Comparison of ENCODE assay signal across 30 cellular contexts in the genomic region with DNA sequence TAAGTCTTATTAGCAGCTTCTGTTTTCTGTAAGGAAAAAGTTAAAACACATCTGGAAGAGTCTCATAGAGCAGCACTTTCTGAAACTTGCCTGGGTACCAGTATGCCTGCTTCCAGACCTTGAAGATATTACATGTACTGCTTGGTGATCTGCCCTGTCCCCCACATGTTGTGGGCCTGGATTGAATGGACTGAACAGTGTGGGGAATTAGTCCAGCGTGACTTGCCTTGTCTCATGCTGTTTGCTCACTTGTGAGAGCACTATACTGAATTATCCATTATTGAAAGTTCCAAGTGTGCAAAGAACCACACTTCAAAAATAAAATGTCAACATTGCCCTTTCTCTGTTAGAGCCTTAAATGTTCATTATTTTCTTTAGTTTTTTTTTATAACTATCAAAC. TPM values are rescaled to one million over a fixed set of nuclear protein-coding genes. Genes with fewer than 3 reads are reported as not detected.
DNase-seq lines count a peak whose midpoint lies in the region; ATAC-seq, FAIRE-seq and TF ChIP-seq lines count a peak whose summit lies in the region.
"Had no signal": no experiment of that assay in that cellular context is flagged by ENCODE, and none has a peak within 500 bp of the region (broad histone marks: within the 10 kb centered on the region; RNA-seq: fewer than 3 reads in every experiment).

No MANE protein-coding gene starts in this region.

- RAD21 ChIA-PET in GM12878 (lab: Charles Lee; ENCODE audit: unreplicated experiment), result no interaction called here

- DNase-seq in HFFc6 (no peak), GM12878 (ENCODE audit: low read depth, low spot score) (no peak), HepG2 (ENCODE audit: low spot score) (no peak), NCI-H82 treated with DMSO at 0.1 percent for 48 hours (lab: John Stamatoyannopoulos, UW; ENCODE audit: unreplicated experiment) (no peak), epidermal melanocyte (ENCODE audit: insufficient read length, low spot score) (no peak)
- DNase-seq: activated CD4-positive, alpha-beta T cell treated with anti-CD3 and anti-CD28 coated beads for 4 hours; activated effector memory CD4-positive, alpha-beta T cell treated with Interleukin-2 at 50 U/mL for 16 hours; activated naive CD8-positive, alpha-beta T cell treated with anti-CD3 and anti-CD28 coated beads for 36 hours; activated T-cell treated with anti-CD3 and anti-CD28 coated beads for 4 hours; COR-L47; DMS53; effector memory CD4-positive, alpha-beta T cell; midbrain; naive B cell; NCI-H2029; NCI-H2227 treated with DMSO at 0.1 percent for 48 hours; NCI-H748 treated with DMSO at 0.1 percent for 48 hours; stimulated activated naive CD8-positive, alpha-beta T cell treated with anti-CD3 and anti-CD28 coated beads, Interleukin-15, Interleukin-2, amounts not matched to agents 100 U/mL and 50 U/mL, for 24 hours; T1000 had no signal

- intact Hi-C loops in GM12878 (cut with micrococcal nuclease; ENCODE audit: unreplicated experiment) (no loop called here), HepG2 (cut with micrococcal nuclease; ENCODE audit: unreplicated experiment) (no loop called here)

- TF ChIP-seq RAD21 in GM12878 (IDR thresholded peaks at IDR 0.05; ENCODE audit: insufficient read depth, low read depth, low read length), result no peak
- TF ChIP-seq RAD21 in HepG2 (CRISPR knock-in tag; IDR thresholded peaks at IDR 0.05), result no peak

- WGBS in GM12878 (ENCODE audit: insufficient coverage, insufficient replicate concordance, low lambda C conversion rate, missing lambda C conversion rate), result 100% methylated on average over 1 of the region's 1 CpG
- WGBS in HepG2 (ENCODE audit: low lambda C conversion rate), result 14% methylated on average over 1 of the region's 1 CpG

- peak overlapping the region; percentile 43; the same call in 1 of the 2 replicates for H3K27ac Mint-ChIP-seq in HFFc6
- H3K27ac Mint-ChIP-seq: activated naive CD8-positive, alpha-beta T cell treated with anti-CD3 and anti-CD28 coated beads for 36 hours had no signal

- peaks cover 23% of the 10 kb centered on the region; the same call in 1 of the 2 replicates for H3K36me3 Mint-ChIP-seq in HFFc6 (ENCODE audit: low read depth)

- TF ChIP-seq CTCF in HFFc6 (IDR thresholded peaks at IDR 0.05) (no peak), GM12878 (IDR thresholded peaks at IDR 0.05 in 2 of 3, conservative IDR thresholded peaks at IDR 0.05 in 1 of 3; ENCODE audit: control insufficient read depth in 2 of 3, extremely low read depth in 1 of 3, insufficient read depth in 1 of 3, low read depth in 3 of 3, low read length in 3 of 3) (no peak), HepG2 (CRISPR knock-in tag; IDR thresholded peaks at IDR 0.05) (no peak)

- TF ChIP-seq EP300 in GM12878 (IDR thresholded peaks at IDR 0.05; ENCODE audit: borderline replicate concordance in 1 of 2, control insufficient read depth in 1 of 2, low read depth in 2 of 2, low read length in 2 of 2) (no peak), HepG2 (IDR thresholded peaks at IDR 0.05; ENCODE audit: low read depth in 2 of 2, low read length in 2 of 2) (no peak), HepG2 (CRISPR knock-in tag; IDR thresholded peaks at IDR 0.05; ENCODE audit: borderline replicate concordance) (no peak)

- CTCF ChIA-PET in GM12878 (lab: Yijun Ruan, JAX) (interaction anchor here (1.4 to 3.0 kb wide), 2 partner anchors 15 to 27 kb away, joined by 3 to 18 read pairs; no protein-coding TSS in a partner anchor), HepG2 (lab: Yijun Ruan, JAX; ENCODE audit: low intra/inter-chr PET ratio, low total read pairs) (no interaction called here)

- FAIRE-seq in GM12878 (lab: Jason Lieb, UNC) (no peak), HepG2 (lab: Jason Lieb, UNC) (no peak)
- FAIRE-seq: GM12892, H1, islet of Langerhans had no signal

- H3K36me3 ChIP-seq in GM12878 (ENCODE audit: control insufficient read depth in 2 of 2, insufficient read depth in 2 of 2, low read length in 1 of 2) (no peaks in the 10 kb centered on the region; a peak in 3 of 4 replicates), HepG2 (replicated peaks in 1 of 2; ENCODE audit: control insufficient read depth in 1 of 2, insufficient read depth in 2 of 2, low read length in 2 of 2) (peaks cover 0 to 6% of the 10 kb centered on the region in 2 experiments; a peak in 1 of 5 replicates), subcutaneous abdominal adipose tissue (ENCODE audit: control insufficient read depth in 5 of 5, insufficient read depth in 5 of 5, low read length in 5 of 5) (peaks cover 0 to 20% (median 7%) of the 10 kb centered on the region in 5 donors)

- H3K27ac ChIP-seq in GM12878 (ENCODE audit: control insufficient read depth, insufficient read depth), result no peak overlapping the region
- H3K27ac ChIP-seq in HepG2 (ENCODE audit: extremely low read length, insufficient read depth, low read length), result peak overlapping the region; percentile 83
- peak overlapping the region; percentile 29 for H3K27ac ChIP-seq in subcutaneous abdominal adipose tissue (ENCODE audit: low read depth, low read length)
- H3K27ac ChIP-seq: C4-2B, coronary artery, HL-60, thoracic aorta, VCaP had no signal

- H3K4me3 ChIP-seq in GM12878, result no peak overlapping the region
- peak overlapping the region in 2 of 3 experiments; percentile 31 to 44; a peak in 3 of 6 replicates for H3K4me3 ChIP-seq in HepG2 (replicated peaks in 1 of 3; ENCODE audit: insufficient read depth in 1 of 3, low read depth in 2 of 3, low read length in 3 of 3)
- H3K4me3 ChIP-seq in subcutaneous abdominal adipose tissue (ENCODE audit: low read depth in 1 of 5, low read length in 5 of 5), result no peak overlapping the region
- H3K4me3 ChIP-seq: coronary artery, thoracic aorta, vagina had no signal

- H3K27me3 Mint-ChIP-seq in HFFc6 (ENCODE audit: insufficient read depth), result no peaks in the 10 kb centered on the region
- H3K27me3 Mint-ChIP-seq: naive B cell had no signal

- no peak overlapping the region for H2AFZ ChIP-seq in GM12878 (ENCODE audit: control insufficient read depth, low read depth, low read length)
- H2AFZ ChIP-seq in HepG2 (ENCODE audit: low read length), result no peak overlapping the region

- H3K4me2 ChIP-seq in GM12878 (ENCODE audit: control insufficient read depth, insufficient read depth), result no peak overlapping the region
- H3K4me2 ChIP-seq in HepG2 (ENCODE audit: low read depth, low read length), result peak overlapping the region; percentile 78

- H3K9me3 Mint-ChIP-seq in HFFc6, result no peaks in the 10 kb centered on the region

- H3K4me1 ChIP-seq in GM12878 (ENCODE audit: control insufficient read depth, insufficient read depth, low read length) (no peaks in the 10 kb centered on the region; the same call in 1 of the 2 replicates), HepG2 (ENCODE audit: insufficient read depth, low read length) (peaks cover 86% of the 10 kb centered on the region), subcutaneous abdominal adipose tissue (ENCODE audit: control insufficient read depth in 5 of 5, insufficient read depth in 5 of 5, low read length in 5 of 5) (peaks cover 5 to 45% (median 26%) of the 10 kb centered on the region in 5 donors)

- TF ChIP-seq POLR2A in GM12878 (IDR thresholded peaks at IDR 0.05; ENCODE audit: low read depth, low read length) (no peak), HepG2 (IDR thresholded peaks at IDR 0.05; ENCODE audit: insufficient read depth in 1 of 2, low read depth in 2 of 2, low read length in 2 of 2) (no peak)

- POLR2A ChIA-PET in GM12878 (lab: Charles Lee) (interaction anchor here (0.9 kb wide), 1 partner anchor 13 kb away, joined by 4 read pairs; no protein-coding TSS in a partner anchor), HepG2 (lab: Yijun Ruan, JAX) (interaction anchor here (0.8 to 1.4 kb wide), 3 partner anchors 9 to 37 kb away, joined by 4 to 6 read pairs (median 5); partner anchors contain the start of gene CTNNA1)

- H3K4me3 Mint-ChIP-seq in HFFc6, result no peak overlapping the region
- H3K4me3 Mint-ChIP-seq: activated naive CD8-positive, alpha-beta T cell treated with anti-CD3 and anti-CD28 coated beads for 36 hours; naive B cell had no signal

- SMC1A ChIA-PET in GM12878 (lab: Charles Lee; ENCODE audit: uncharacterized antibody, unreplicated experiment), result interaction anchor here (0.9 to 3.5 kb wide), 5 partner anchors 10 to 27 kb away, joined by 3 to 14 read pairs (median 4); no protein-coding TSS in a partner anchor

- in situ Hi-C loops in GM12878 (cut with MboI), result no loop called here
- in situ Hi-C loops in HepG2 (cut with HindIII; ENCODE audit: extremely low pct_ligation_motif_present, low pct_unique_long_range_greater_than_20kb), result no loop called here

- H3K9me3 ChIP-seq in GM12878 (replicated peaks; ENCODE audit: control insufficient read depth, insufficient read depth, low read length) (no peaks in the 10 kb centered on the region; the same call in 1 of the 3 replicates), HepG2 (ENCODE audit: low read length) (no peaks in the 10 kb centered on the region), subcutaneous abdominal adipose tissue (ENCODE audit: control insufficient read depth in 5 of 5, low read length in 5 of 5) (peaks cover 0 to 3% (median 0%) of the 10 kb centered on the region in 5 donors)
- H3K9me3 ChIP-seq: thoracic aorta, vagina had no signal

- H3K27me3 ChIP-seq in GM12878 (replicated peaks in 1 of 2; ENCODE audit: control insufficient read depth in 2 of 2, insufficient read depth in 2 of 2, low read length in 1 of 2), result no peaks in the 10 kb centered on the region
- no peaks in the 10 kb centered on the region for H3K27me3 ChIP-seq in HepG2 (ENCODE audit: control insufficient read depth in 1 of 2, insufficient read depth in 2 of 2, low read length in 2 of 2)
- no peaks in the 10 kb centered on the region for H3K27me3 ChIP-seq in subcutaneous abdominal adipose tissue (ENCODE audit: control insufficient read depth in 5 of 5, insufficient read depth in 4 of 5, low read length in 5 of 5)
- H3K27me3 ChIP-seq: vagina had no signal

- H3K9ac ChIP-seq in GM12878 (ENCODE audit: control insufficient read depth, insufficient read depth, low read length), result no peak overlapping the region
- H3K9ac ChIP-seq in HepG2 (ENCODE audit: insufficient read depth, low read depth, low read length), result peak overlapping the region; percentile 45; the same call in 1 of the 2 replicates
- H3K9ac ChIP-seq in subcutaneous abdominal adipose tissue (ENCODE audit: low read length in 5 of 5), result no peak overlapping the region

- H3K79me2 ChIP-seq in GM12878 (ENCODE audit: control insufficient read depth, insufficient read depth, low read length), result peaks cover 40% of the 10 kb centered on the region
- peaks cover 86% of the 10 kb centered on the region for H3K79me2 ChIP-seq in HepG2 (ENCODE audit: insufficient read depth, low read length)

- no TSS peak for BruUV-seq in GM12878 (replicated peaks; lab: Mats Ljungman, UMichigan)
- no TSS peak for BruUV-seq in HepG2 (replicated peaks; lab: Mats Ljungman, UMichigan)

- ATAC-seq in GM12878 (peak; percentile 33; the same call in 2 of the 3 replicates), HepG2 (peak; percentile 56), HG03045 (IDR thresholded peaks at IDR 0.05; ENCODE audit: unreplicated experiment) (no peak)
- ATAC-seq: stimulated activated naive CD8-positive, alpha-beta T cell treated with anti-CD3 and anti-CD28 coated beads, Interleukin-15, Interleukin-2, amounts not matched to agents 100 U/mL and 50 U/mL, for 24 hours had no signal

- H3K4me1 Mint-ChIP-seq in HFFc6 (ENCODE audit: low read depth), result peaks cover 54% of the 10 kb centered on the region

- no peaks in the 10 kb centered on the region for H4K20me1 ChIP-seq in GM12878 (ENCODE audit: control insufficient read depth, insufficient read depth)
- H4K20me1 ChIP-seq in HepG2 (ENCODE audit: insufficient read depth, low read length), result peaks cover 56% of the 10 kb centered on the region

RNA-seq across cellular contexts. Expression of gene CTNNA1, which starts 8.9 kb away (rescaled TPM):
- 100 to 1,000 TPM; 282 to 342 (median 292) TPM for total RNA-seq in HFFc6 (2021; fragmentation: NEBNext Ultra II Directional; extraction: Animal tissue kit (Norgen Biotek cat#: 25700))
- total RNA-seq in GM12878 (2013; cell fraction: nucleolus; rRNA removed), result 151 and 155 TPM in 2 replicates
- total RNA-seq in GM12878 (2014; rRNA removed) (91.5 and 101 TPM in 2 replicates), GM12878 (2014; rRNA removed; fragmentation: Illumina TruSeq; extraction: Trizol) (84.9 and 85.4 TPM in 2 replicates), GM12878 (2021) (104 and 109 TPM in 2 replicates), HepG2 (2016; rRNA removed; fragmentation: Illumina TruSeq; extraction: Trizol) (162 and 212 TPM in 2 replicates)
- polyA plus RNA-seq in GM12878 (2011; ENCODE audit: low read depth), result 35.5 TPM
- polyA plus RNA-seq in GM12878 (2011; rRNA removed) (24.5 and 32.6 TPM in 2 replicates), GM12878 (2014; fragmentation: Illumina TruSeq; extraction: Trizol) (85.3 and 88.3 TPM in 2 replicates), GM12878 (2014; fragmentation: Nextera tagmentation; extraction: Ambion mirVana) (10 to 100 TPM; 48.7 to 53.3 TPM), GM12878 (2014; rRNA removed) (62.1 and 65.5 TPM in 2 replicates), GM12878 (2016; fragmentation: Nextera tagmentation; extraction: Ambion mirVana) (10 to 100 TPM; 47.5 to 47.8 TPM), HepG2 (2011; rRNA removed) (66.8 and 72.4 TPM in 2 replicates)
- 50.4 and 52.3 TPM in 2 replicates for polyA plus RNA-seq in GM12878 (2011; cell fraction: cytosol; rRNA removed)
- polyA plus RNA-seq in GM12878 (2011; cell fraction: nucleus; rRNA removed), result 46.6 and 67.1 TPM in 2 replicates
- polyA plus RNA-seq in GM12878 (2012), result 53.1 and 54.1 TPM in 2 replicates
- 41.9 and 53.4 TPM in 2 replicates for polyA minus RNA-seq in GM12878 (2011; rRNA and poly(A)+ RNA removed)
- polyA minus RNA-seq in GM12878 (2011; cell fraction: cytosol; rRNA and poly(A)+ RNA removed), result 46.5 and 59.8 TPM in 2 replicates
- polyA minus RNA-seq in GM12878 (2011; cell fraction: nucleus; rRNA and poly(A)+ RNA removed), result 19.9 and 35.6 TPM in 2 replicates
- total RNA-seq in HepG2 (2016; cell fraction: cytosol; rRNA removed; fragmentation: Illumina TruSeq; extraction: Trizol; ENCODE audit: low read depth), result 34.3 and 40.0 TPM in 2 replicates
- total RNA-seq in HepG2 (2016; cell fraction: insoluble cytoplasmic fraction; rRNA removed; fragmentation: Illumina TruSeq; extraction: Trizol), result 166 and 189 TPM in 2 replicates
- 32.3 and 34.9 TPM in 2 replicates for total RNA-seq in HepG2 (2016; cell fraction: membrane; rRNA removed; fragmentation: Illumina TruSeq; extraction: Trizol)
- total RNA-seq in HepG2 (2016; cell fraction: nucleus; rRNA removed; fragmentation: Illumina TruSeq; extraction: Trizol), result 120 and 139 TPM in 2 replicates
- polyA plus RNA-seq in HepG2 (2011; cell fraction: cytosol; rRNA removed), result 78.6 and 78.9 TPM in 2 replicates
- polyA plus RNA-seq in HepG2 (2011; cell fraction: nucleus; rRNA removed), result 101 and 107 TPM in 2 replicates
- polyA plus RNA-seq in HepG2 (2012), result 129 and 131 TPM in 2 replicates
- 5.9 and 7.5 TPM in 2 replicates for polyA plus RNA-seq in HepG2 (2016; cell fraction: cytosol; fragmentation: Illumina TruSeq; extraction: Trizol; ENCODE audit: low read depth)
- 153 and 162 TPM in 2 replicates for polyA plus RNA-seq in HepG2 (2016; cell fraction: insoluble cytoplasmic fraction; fragmentation: Illumina TruSeq; extraction: Trizol; ENCODE audit: low read depth)
- polyA plus RNA-seq in HepG2 (2016; cell fraction: membrane; fragmentation: Illumina TruSeq; extraction: Trizol; ENCODE audit: low read depth), result 14.8 and 19.2 TPM in 2 replicates
- polyA plus RNA-seq in HepG2 (2016; cell fraction: nucleus; fragmentation: Illumina TruSeq; extraction: Trizol; ENCODE audit: insufficient read depth, low read depth), result 115 and 117 TPM in 2 replicates
- polyA minus RNA-seq in HepG2 (2011; rRNA and poly(A)+ RNA removed; ENCODE audit: low replicate concordance), result 101 and 109 TPM in 2 replicates
- polyA minus RNA-seq in HepG2 (2011; cell fraction: cytosol; rRNA and poly(A)+ RNA removed), result 115 and 142 TPM in 2 replicates
- 116 and 117 TPM in 2 replicates for polyA minus RNA-seq in HepG2 (2011; cell fraction: nucleus; rRNA and poly(A)+ RNA removed)

Comparison
In these comparisons a context has a peak if more than half of its experiments do, and no peak if none do; other contexts are left out.
1. H3K4me3 ChIP-seq: peak in HepG2 (2 of 3); none in GM12878 (single experiment) and subcutaneous abdominal adipose tissue (0 of 5).